ENCODE assay signal across 8 cellular contexts in genomic region chr14:51860164-51860835, GRCh38. TPM values are rescaled to one million over a fixed set of nuclear protein-coding genes. Genes with fewer than 3 reads are reported as not detected.
A peak's percentile ranks its signal among the peaks of the same experiment; 100 is the strongest.
DNase-seq lines count a peak whose midpoint lies in the region; ATAC-seq and TF ChIP-seq lines count a peak whose summit lies in the region.

GNG2 (plus strand) TSS chr14:51860612; CDS start chr14:51950679, 90,067 bp downstream.

- peak within 1 kb of the TSS; percentile 78 for H3K4me3 ChIP-seq in DOHH2 (ENCODE audit: low read length)
- peak within 1 kb of the TSS; percentile 77 for H3K4me3 ChIP-seq in GM23248
- H3K4me3 ChIP-seq in SJSA1: peak within 1 kb of the TSS; percentile 45
- H3K4me3 ChIP-seq in gastroesophageal sphincter: peak within 1 kb of the TSS; percentile 41 to 50
- peak within 1 kb of the TSS; percentile 75 to 83 for H3K4me3 ChIP-seq in neutrophil (ENCODE audit: low read depth in 1 of 2, low read length in 1 of 2)

- H3K36me3 ChIP-seq in DOHH2 (ENCODE audit: control insufficient read depth, low read length) (no peaks in the 10 kb centered on the region), GM23248 (ENCODE audit: low read depth) (no peaks in the 10 kb centered on the region), SJSA1 (no peaks in the 10 kb centered on the region), gastroesophageal sphincter (no peaks in the 10 kb centered on the region), neutrophil (no peaks in the 10 kb centered on the region)

- H3K27me3 ChIP-seq in DOHH2 (ENCODE audit: control insufficient read depth, low read length) (no peaks in the 10 kb centered on the region; the same call in 1 of the 2 replicates), GM23248 (replicated peaks; ENCODE audit: insufficient read depth) (no peaks in the 10 kb centered on the region), SJSA1 (replicated peaks) (no peaks in the 10 kb centered on the region), gastroesophageal sphincter (no peaks in the 10 kb centered on the region), neutrophil (no peaks in the 10 kb centered on the region)

- H3K9ac ChIP-seq in GM23248: peak within 1 kb of the TSS; percentile 85

- peaks cover 38% of the 10 kb centered on the region for H3K4me1 ChIP-seq in DOHH2 (ENCODE audit: control insufficient read depth, low read length)
- peaks cover 41% of the 10 kb centered on the region for H3K4me1 ChIP-seq in GM23248 (ENCODE audit: insufficient read depth)
- H3K4me1 ChIP-seq in SJSA1 (replicated peaks): peaks cover 34% of the 10 kb centered on the region
- H3K4me1 ChIP-seq in gastroesophageal sphincter: peaks cover 3 to 21% (median 5%) of the 10 kb centered on the region in 3 donors
- peaks cover 72% of the 10 kb centered on the region in 2 experiments for H3K4me1 ChIP-seq in neutrophil (ENCODE audit: control insufficient read depth in 1 of 2, insufficient read depth in 1 of 2, low read depth in 1 of 2, low read length in 1 of 2)

- H3K9me2 ChIP-seq in DOHH2 (replicated peaks; ENCODE audit: control insufficient read depth, low read length): no peaks in the 10 kb centered on the region
- no peaks in the 10 kb centered on the region for H3K9me2 ChIP-seq in GM23248 (ENCODE audit: insufficient read depth)

- H3K9me3 ChIP-seq in DOHH2 (ENCODE audit: control insufficient read depth, insufficient read depth, low read length) (no peaks in the 10 kb centered on the region), GM23248 (ENCODE audit: low read depth) (no peaks in the 10 kb centered on the region), SJSA1 (replicated peaks) (no peaks in the 10 kb centered on the region), gastroesophageal sphincter (no peaks in the 10 kb centered on the region), neutrophil (no peaks in the 10 kb centered on the region)

- WGBS in GM23248 (ENCODE audit: low coverage in 1 of 2, low lambda C conversion rate in 2 of 2, missing lambda C conversion rate in 2 of 2), 2 experiments: 7 to 12% methylated on average over 22 of the region's 22 CpGs
- WGBS in gastroesophageal sphincter (ENCODE audit: low coverage in 1 of 2), 2 donors: 4 to 8% methylated on average over 7 to 10 of the region's 22 CpGs

- H3K27ac ChIP-seq in DOHH2 (ENCODE audit: low read depth, low read length) (0 out of 2 replicates have a peak within 1 kb of the TSS, but pooled peaks have one; percentile 10), GM23248 (peak within 1 kb of the TSS; percentile 78), SJSA1 (peak within 1 kb of the TSS; percentile 47; the same call in 1 of the 2 replicates), gastroesophageal sphincter (peak within 1 kb of the TSS in 3 of 4 donors; percentile 34 to 70 (median 69)), neutrophil (peak within 1 kb of the TSS; percentile 93)

- in situ Hi-C loops in GM23248 (cut with MboI): no loop called here

- peak; percentile 58 to 64 for TF ChIP-seq POLR2A in gastroesophageal sphincter (IDR thresholded peaks at IDR 0.05)

- no peak for TF ChIP-seq EP300 in gastroesophageal sphincter (IDR thresholded peaks at IDR 0.05)

- DNase-seq in GM23248 (peak; percentile 93), LoVo (ENCODE audit: low spot score) (peak; percentile 66), SJSA1 (ENCODE audit: low read depth in 1 of 2, low spot score in 2 of 2) (peak; percentile 63 to 80)
- DNase-seq in activated naive CD4-positive, alpha-beta T cell (lab: John Stamatoyannopoulos, UW): peak; percentile 18 to 68 (median 44)

- H4K20me1 ChIP-seq in DOHH2 (ENCODE audit: control insufficient read depth, insufficient read depth, low read depth, low read length) (no peaks in the 10 kb centered on the region), GM23248 (ENCODE audit: insufficient read depth) (no peaks in the 10 kb centered on the region)

- peak; percentile 96 for ATAC-seq in gastroesophageal sphincter

- H2AFZ ChIP-seq in GM23248: peak within 1 kb of the TSS; percentile 89

- H3K4me2 ChIP-seq in DOHH2 (ENCODE audit: low read length) (peak within 1 kb of the TSS; percentile 86), GM23248 (ENCODE audit: unreplicated experiment) (peak within 1 kb of the TSS; percentile 94)

- H3F3A ChIP-seq in DOHH2 (ENCODE audit: control insufficient read depth, insufficient read depth) (peaks cover 5% of the 10 kb centered on the region; the same call in 1 of the 2 replicates), GM23248 (ENCODE audit: insufficient read depth) (peaks cover 44% of the 10 kb centered on the region)

- TF ChIP-seq CTCF in DOHH2 (IDR thresholded peaks at IDR 0.05; ENCODE audit: low read depth, low read length, poor library complexity, severe bottlenecking) (no peak), gastroesophageal sphincter (IDR thresholded peaks at IDR 0.05) (no peak), neutrophil (IDR thresholded peaks at IDR 0.05) (no peak), subcutaneous adipose tissue (IDR thresholded peaks at IDR 0.05; ENCODE audit: low read depth) (no peak)

- H3K79me2 ChIP-seq in DOHH2 (ENCODE audit: control insufficient read depth, low read length) (peaks cover 8% of the 10 kb centered on the region; the same call in 1 of the 2 replicates), GM23248 (ENCODE audit: insufficient read depth) (peaks cover 35% of the 10 kb centered on the region)

RNA-seq across cellular contexts. Expression of gene GNG2, which starts in this region (rescaled TPM):
- 13.8 and 14.7 TPM in 2 replicates for total RNA-seq in GM23248 (2014; rRNA removed; shearing (Covaris generic))
- polyA plus RNA-seq in GM23248 (2016; fragmentation: Nextera tagmentation; extraction: Ambion mirVana): 15.0 and 16.5 TPM in 2 replicates
- 13.1 and 23.2 TPM in 2 replicates for total RNA-seq in SJSA1 (2014; rRNA removed; shearing (Covaris generic))
- total RNA-seq in gastroesophageal sphincter: 10 to 100 TPM; 15.7 to 21.2 (median 17.8) TPM
- 100 to 1,000 TPM in 2 of 4 donors, 10 to 100 TPM in 2; 54.8 to 130 (median 102) TPM for total RNA-seq in subcutaneous adipose tissue

Comparison
In these comparisons a context has a peak if more than half of its experiments do, and no peak if none do; other contexts are left out.
1. Peak in every context shown above with its lines: DNase-seq, ATAC-seq, H3K4me3 ChIP-seq and H3K27ac ChIP-seq.
2. H3K27ac ChIP-seq: peak in every context shown above with its lines; median percentile 93 in neutrophil; 78 in GM23248; 69 in gastroesophageal sphincter; 47 in SJSA1; 10 in DOHH2.